ENCODE assay signal across 31 cellular contexts in genomic region chr2:3526871-3527270, GRCh38.
"Had no signal": no experiment of that assay in that cellular context is flagged by ENCODE, and none has a peak within 500 bp of the region (broad histone marks: within the 10 kb centered on the region; RNA-seq: fewer than 3 reads in every experiment).

No MANE protein-coding gene starts in this region.

- H3K27ac ChIP-seq: KMS-11, PC-9, RWPE1, WERI-Rb-1 had no signal

- H3K4me3 Mint-ChIP-seq: activated CD4-positive, alpha-beta T cell treated with anti-CD3 and anti-CD28 coated beads, Interleukin-2, amount 10 ng/mL, durations not matched to agents 24 days and 14 days; activated CD8-positive, alpha-beta T cell treated with anti-CD3 and anti-CD28 coated beads for 36 hours; activated naive CD4-positive, alpha-beta T cell treated with anti-CD3 and anti-CD28 coated beads, Interleukin-2, amount 10 ng/mL, durations not matched to agents 7 days and 5 days; activated naive CD8-positive, alpha-beta T cell; activated naive CD8-positive, alpha-beta T cell treated with anti-CD3 and anti-CD28 coated beads, Interleukin-2, amount 50 U/mL, for 24 hours; activated T-cell treated with anti-CD3 and anti-CD28 coated beads, Interleukin-2, amount 50 U/mL, for 4 hours; activated T-helper 1 cell treated with anti-CD3 and anti-CD28 coated beads, Interleukin-12 subunit alpha, Interleukin-12 subunit beta, Interleukin-2, Interleukin-4 antibody, amounts not matched to agents 30 ng/mL and 10 ng/mL and 1 ng/mL, durations not matched to agents 14 hours and 24 hours and 36 hours; brain had no signal

- H3K9me3 Mint-ChIP-seq: activated CD4-positive, alpha-beta T cell treated with anti-CD3 and anti-CD28 coated beads, Interleukin-2, amount 10 ng/mL, durations not matched to agents 24 days and 14 days; activated CD8-positive, alpha-beta T cell treated with anti-CD3 and anti-CD28 coated beads for 36 hours; activated naive CD4-positive, alpha-beta T cell treated with anti-CD3 and anti-CD28 coated beads, Interleukin-2, amount 10 ng/mL, durations not matched to agents 7 days and 5 days; activated naive CD8-positive, alpha-beta T cell treated with anti-CD3 and anti-CD28 coated beads, Interleukin-2, amount 50 U/mL, for 24 hours; activated T-cell treated with anti-CD3 and anti-CD28 coated beads, Interleukin-2, amount 50 U/mL, for 4 hours; activated T-helper 1 cell treated with anti-CD3 and anti-CD28 coated beads, Interleukin-12 subunit alpha, Interleukin-12 subunit beta, Interleukin-2, Interleukin-4 antibody, amounts not matched to agents 30 ng/mL and 10 ng/mL and 1 ng/mL, durations not matched to agents 14 hours and 24 hours and 36 hours; brain had no signal

- H3K27me3 Mint-ChIP-seq: activated CD4-positive, alpha-beta T cell treated with anti-CD3 and anti-CD28 coated beads, Interleukin-2, amount 10 ng/mL, durations not matched to agents 24 days and 14 days; activated CD8-positive, alpha-beta T cell treated with anti-CD3 and anti-CD28 coated beads for 36 hours; activated naive CD8-positive, alpha-beta T cell; activated naive CD8-positive, alpha-beta T cell treated with anti-CD3 and anti-CD28 coated beads, Interleukin-2, amount 50 U/mL, for 24 hours had no signal

- H3K36me3 Mint-ChIP-seq: activated naive CD4-positive, alpha-beta T cell treated with anti-CD3 and anti-CD28 coated beads, Interleukin-2, amount 10 ng/mL, durations not matched to agents 7 days and 5 days; activated naive CD8-positive, alpha-beta T cell; brain had no signal

- H3K27ac Mint-ChIP-seq: activated CD4-positive, alpha-beta T cell treated with anti-CD3 and anti-CD28 coated beads, Interleukin-2, amount 10 ng/mL, durations not matched to agents 24 days and 14 days; activated CD8-positive, alpha-beta T cell treated with anti-CD3 and anti-CD28 coated beads for 36 hours; activated naive CD4-positive, alpha-beta T cell treated with anti-CD3 and anti-CD28 coated beads, Interleukin-2, amount 10 ng/mL, durations not matched to agents 7 days and 5 days; activated naive CD8-positive, alpha-beta T cell; activated naive CD8-positive, alpha-beta T cell treated with anti-CD3 and anti-CD28 coated beads, Interleukin-2, amount 50 U/mL, for 24 hours; activated T-helper 1 cell treated with anti-CD3 and anti-CD28 coated beads, Interleukin-12 subunit alpha, Interleukin-12 subunit beta, Interleukin-2, Interleukin-4 antibody, amounts not matched to agents 30 ng/mL and 10 ng/mL and 1 ng/mL, durations not matched to agents 14 hours and 24 hours and 36 hours had no signal

- H3K36me3 ChIP-seq: WERI-Rb-1 had no signal

- H3K4me2 ChIP-seq: KMS-11, PC-9 had no signal

- ATAC-seq: activated CD8-positive, alpha-beta T cell treated with anti-CD3 and anti-CD28 coated beads for 36 hours; activated naive CD8-positive, alpha-beta T cell treated with anti-CD3 and anti-CD28 coated beads, Interleukin-2, amount 50 U/mL, for 24 hours; activated T-cell treated with anti-CD3 and anti-CD28 coated beads, Interleukin-2, amount 50 U/mL, for 4 hours; Right ventricle myocardium inferior had no signal

- DNase-seq: activated CD4-positive, alpha-beta T cell treated with anti-CD3 and anti-CD28 coated beads, Interleukin-2, amount 10 ng/mL, durations not matched to agents 24 days and 14 days; activated CD4-positive, alpha-beta T cell treated with anti-CD3 and anti-CD28 coated beads, Interleukin-2, amount 50 U/mL, for 4 hours; activated CD8-positive, alpha-beta T cell treated with anti-CD3 and anti-CD28 coated beads for 36 hours; activated gamma-delta T cell treated with Interleukin-2 at 50 U/mL for 16 hours; activated naive CD4-positive, alpha-beta T cell treated with anti-CD3 and anti-CD28 coated beads, Interleukin-2, amount 10 ng/mL, durations not matched to agents 7 days and 5 days; activated naive CD8-positive, alpha-beta T cell treated with anti-CD3 and anti-CD28 coated beads, Interleukin-2, amount 50 U/mL, for 24 hours; activated T-cell treated with anti-CD3 and anti-CD28 coated beads for 4 hours; activated T-cell treated with anti-CD3 and anti-CD28 coated beads, Interleukin-2, amount 50 U/mL, for 4 hours; anterior cingulate cortex; caudate nucleus; cerebellar nuclear complex; NCI-H1092 treated with DMSO at 0.1 percent for 48 hours; NCI-H1417 treated with DMSO at 0.1 percent for 48 hours; NCI-H1694; NCI-H1930; NCI-H2081 treated with DMSO at 0.1 percent for 48 hours; NCI-H345; NCI-H510A; NCI-H526; NCI-H748 treated with DMSO at 0.1 percent for 48 hours; NK-92 treated with Interleukin-12 subunit alpha and Interleukin-12 subunit beta, amount 100 ng/mL, for 24 hours; PC-9; SIG-M5; T1000; WERI-Rb-1 had no signal

- H2AFZ ChIP-seq: PC-9 had no signal

- H3K4me3 ChIP-seq: PC-9 had no signal

- H3K9ac ChIP-seq: KMS-11 had no signal
